In genomic region chr13:46773556-46773955, GRCh38 we compare ENCODE assay signal across 14 cellular contexts. TPM values are rescaled to one million over a fixed set of nuclear protein-coding genes. Genes with fewer than 3 reads are reported as not detected.
DNase-seq lines count a peak whose midpoint lies in the region; TF ChIP-seq lines count a peak whose summit lies in the region.
"Had no signal": no experiment of that assay in that cellular context is flagged by ENCODE, and none has a peak within 500 bp of the region (broad histone marks: within the 10 kb centered on the region; RNA-seq: fewer than 3 reads in every experiment).

No MANE protein-coding gene starts in this region.

- intact Hi-C loops in ascending aorta (cut with DNase I): no loop called here
- intact Hi-C loops in thyroid gland (cut with DNase I): no loop called here

- no peak overlapping the region for H3K18ac ChIP-seq in mesenchymal stem cell (ENCODE audit: low read depth in 1 of 2, low read length in 2 of 2)

- H2AFZ ChIP-seq in mesenchymal stem cell (ENCODE audit: low read depth, low read length): no peak overlapping the region
- H2AFZ ChIP-seq: GM23248 had no signal

- no peak overlapping the region for H2BK120ac ChIP-seq in mesenchymal stem cell (ENCODE audit: low read depth, low read length)

- DNase-seq in LHCN-M2 (ENCODE audit: low read depth): peak; percentile 44
- no peak for DNase-seq in ascending aorta (ENCODE audit: low spot score in 2 of 2)
- DNase-seq in left kidney (ENCODE audit: low read depth, low spot score): peak; percentile 55
- no peak for DNase-seq in thyroid gland
- no peak for DNase-seq in mesenchymal stem cell
- no peak for DNase-seq in NCI-H1092 treated with DMSO at 0.1 percent for 48 hours (lab: John Stamatoyannopoulos, UW)
- DNase-seq in activated gamma-delta T cell (lab: John Stamatoyannopoulos, UW): no peak
- DNase-seq: 8988T, AML-193, DMS53, GF-D8, GM23248 had no signal

- no peak overlapping the region for H2AK5ac ChIP-seq in mesenchymal stem cell (ENCODE audit: low read length, severe bottlenecking)

- H3K36me3 ChIP-seq in ascending aorta (peaks cover 0 to 48% of the 10 kb centered on the region in 2 donors), thyroid gland (no peaks in the 10 kb centered on the region), mesenchymal stem cell (ENCODE audit: control insufficient read depth in 1 of 2, insufficient read depth in 2 of 2, low read depth in 1 of 2, low read length in 2 of 2) (peaks cover 4 to 86% of the 10 kb centered on the region in 2 experiments)

- H2BK15ac ChIP-seq in mesenchymal stem cell (ENCODE audit: low read depth, poor library complexity, severe bottlenecking): no peak overlapping the region

- no peak overlapping the region for H3K23ac ChIP-seq in mesenchymal stem cell (ENCODE audit: low read length in 2 of 2)

- H2BK5ac ChIP-seq in mesenchymal stem cell (ENCODE audit: low read depth, low read length, poor library complexity, severe bottlenecking): no peak overlapping the region

- H2BK12ac ChIP-seq in mesenchymal stem cell (ENCODE audit: low read length in 2 of 2): no peak overlapping the region

- H3K79me1 ChIP-seq in mesenchymal stem cell (replicated peaks; ENCODE audit: low read length, poor library complexity, severe bottlenecking): peaks cover 5% of the 10 kb centered on the region

- peak overlapping the region; percentile 63 to 84 for H3K27ac ChIP-seq in ascending aorta
- peak overlapping the region; percentile 23 to 90 (median 76) for H3K27ac ChIP-seq in thyroid gland
- no peak overlapping the region for H3K27ac ChIP-seq in mesenchymal stem cell (ENCODE audit: low read length, poor library complexity, severe bottlenecking)
- H3K27ac ChIP-seq: BLaER1, GM23248, HL-60 had no signal

- no peak for TF ChIP-seq CTCF in ascending aorta (IDR thresholded peaks at IDR 0.05)
- TF ChIP-seq CTCF in thyroid gland (IDR thresholded peaks at IDR 0.05): no peak

- WGBS in thyroid gland, 2 donors: 71 to 73% methylated on average over 2 of the region's 2 CpGs
- WGBS in mesenchymal stem cell: no CpG with 5 or more reads among the region's 2 CpGs

- H3K27me3 ChIP-seq in ascending aorta (no peaks in the 10 kb centered on the region), thyroid gland (no peaks in the 10 kb centered on the region), mesenchymal stem cell (ENCODE audit: control insufficient read depth in 1 of 2, insufficient read depth in 1 of 2, low read length in 2 of 2) (no peaks in the 10 kb centered on the region)
- H3K27me3 ChIP-seq: BLaER1 had no signal

- H3K9ac ChIP-seq in mesenchymal stem cell (ENCODE audit: low read length): no peak overlapping the region
- H3K9ac ChIP-seq: BLaER1, GM23248 had no signal

- H3K14ac ChIP-seq in mesenchymal stem cell (ENCODE audit: low read length in 2 of 2): no peak overlapping the region

- H4K8ac ChIP-seq in mesenchymal stem cell (ENCODE audit: low read length): no peak overlapping the region

- H3K4me3 ChIP-seq in ascending aorta: no peak overlapping the region
- no peak overlapping the region for H3K4me3 ChIP-seq in thyroid gland (replicated peaks in 1 of 3)
- H3K4me3 ChIP-seq in mesenchymal stem cell (ENCODE audit: insufficient read depth in 1 of 2, low read depth in 1 of 2, low read length in 2 of 2): no peak overlapping the region
- H3K4me3 ChIP-seq: BLaER1, GM23248 had no signal

- H3K4me1 ChIP-seq in ascending aorta (peaks cover 0 to 44% of the 10 kb centered on the region in 2 donors), thyroid gland (peaks cover 26 to 54% of the 10 kb centered on the region in 2 donors), mesenchymal stem cell (ENCODE audit: control insufficient read depth, insufficient read depth, low read depth, low read length) (no peaks in the 10 kb centered on the region)
- H3K4me1 ChIP-seq: BLaER1 had no signal

- H4K91ac ChIP-seq in mesenchymal stem cell (ENCODE audit: low read length): no peak overlapping the region

- no peak for TF ChIP-seq POLR2A in thyroid gland (IDR thresholded peaks at IDR 0.05)

- H3K4me2 ChIP-seq in mesenchymal stem cell (ENCODE audit: low read length, poor library complexity, severe bottlenecking): no peak overlapping the region
- H3K4me2 ChIP-seq: BLaER1 had no signal

- H3K4ac ChIP-seq in mesenchymal stem cell (ENCODE audit: low read depth in 1 of 2, low read length in 2 of 2): no peak overlapping the region

- H3K9me3 ChIP-seq in ascending aorta (no peaks in the 10 kb centered on the region), thyroid gland (no peaks in the 10 kb centered on the region), mesenchymal stem cell (ENCODE audit: control insufficient read depth, low read length) (no peaks in the 10 kb centered on the region)
- H3K9me3 ChIP-seq: BLaER1 had no signal

RNA-seq across cellular contexts. Expression of gene ESD, which starts 23.4 kb away (rescaled TPM):
- 170 and 172 TPM in 2 replicates for total RNA-seq in LHCN-M2 (2014; rRNA removed)
- polyA plus RNA-seq in LHCN-M2 (2012): 149 TPM
- 58.0 TPM for total RNA-seq in ascending aorta
- total RNA-seq in thyroid gland: 100 to 1,000 TPM; 142 to 177 (median 158) TPM
- polyA plus RNA-seq in mesenchymal stem cell (2013, experiment 1 of 2): 117 TPM
- 121 TPM for polyA plus RNA-seq in mesenchymal stem cell (2013, experiment 2 of 2)

Comparison
In these comparisons a context has a peak if more than half of its experiments do, and no peak if none do; other contexts are left out.
1. DNase-seq: peak in LHCN-M2 (single experiment) and left kidney (single experiment); none in ascending aorta (0 of 2), thyroid gland (0 of 2), mesenchymal stem cell (single experiment), NCI-H1092 treated with DMSO at 0.1 percent for 48 hours (single experiment) and activated gamma-delta T cell (single experiment).